27 cellular contexts compared by ENCODE assay signal in genomic region chr14:87351007-87351406, GRCh38.
"Had no signal": no experiment of that assay in that cellular context is flagged by ENCODE, and none has a peak within 500 bp of the region (broad histone marks: within the 10 kb centered on the region; RNA-seq: fewer than 3 reads in every experiment).

No MANE protein-coding gene starts in this region.

- H3K4me1 ChIP-seq: esophagus squamous epithelium, left ventricle myocardium inferior, right lobe of liver, testis, transverse colon had no signal

- H3K4me3 Mint-ChIP-seq: activated B cell treated with CpG ODN at 0.5 μM for 24 hours; activated CD8-positive, alpha-beta memory T cell treated with anti-CD3 and anti-CD28 coated beads, Interleukin-2, amount 10 ng/mL, durations not matched to agents 7 days and 5 days; activated CD8-positive, alpha-beta T cell treated with anti-CD3 and anti-CD28 coated beads, Interleukin-2, amount 10 ng/mL, durations not matched to agents 7 days and 5 days; activated naive CD4-positive, alpha-beta T cell treated with anti-CD3 and anti-CD28 coated beads, Interleukin-2, amount 50 U/mL, for 24 hours; activated naive CD8-positive, alpha-beta T cell treated with anti-CD3 and anti-CD28 coated beads, Interleukin-2, amount 50 U/mL, for 24 hours; central memory CD8-positive, alpha-beta T cell; dendritic cell treated with granulocyte-macrophage colony-stimulating factor and Interleukin-4, amounts not matched to agents 40 ng/mL and 50 ng/mL, for 4 days; nephron; T-helper 17 cell had no signal

- FAIRE-seq: bronchial epithelial cell, frontal cortex had no signal

- H3K36me3 ChIP-seq: esophagus squamous epithelium, left ventricle myocardium inferior, neutrophil, right lobe of liver, transverse colon had no signal

- ATAC-seq: activated CD8-positive, alpha-beta memory T cell treated with anti-CD3 and anti-CD28 coated beads, Interleukin-2, amount 10 ng/mL, durations not matched to agents 7 days and 5 days; activated CD8-positive, alpha-beta T cell treated with anti-CD3 and anti-CD28 coated beads, Interleukin-2, amount 10 ng/mL, durations not matched to agents 7 days and 5 days; activated naive CD8-positive, alpha-beta T cell treated with anti-CD3 and anti-CD28 coated beads, Interleukin-2, amount 50 U/mL, for 24 hours; right lobe of liver; stimulated activated naive CD8-positive, alpha-beta T cell treated with anti-CD3 and anti-CD28 coated beads, Interleukin-15, Interleukin-2, amounts not matched to agents 100 U/mL and 50 U/mL, for 24 hours; T-helper 17 cell had no signal

- DNase-seq: activated B cell treated with CpG ODN at 0.5 μM for 24 hours; activated CD8-positive, alpha-beta memory T cell treated with anti-CD3 and anti-CD28 coated beads, Interleukin-2, amount 10 ng/mL, durations not matched to agents 7 days and 5 days; activated CD8-positive, alpha-beta T cell treated with anti-CD3 and anti-CD28 coated beads, Interleukin-2, amount 10 ng/mL, durations not matched to agents 7 days and 5 days; activated naive CD8-positive, alpha-beta T cell treated with anti-CD3 and anti-CD28 coated beads, Interleukin-2, amount 50 U/mL, for 24 hours; activated T-cell treated with anti-CD3 and anti-CD28 coated beads, Interleukin-2, amount 50 U/mL, for 48 hours; amygdala; esophagus squamous epithelium; kidney glomerular epithelial cell; left ventricle myocardium inferior; right lobe of liver; stimulated activated CD4-positive, alpha-beta T cell treated with anti-CD3 and anti-CD28 coated beads, Interleukin-2, amount 100 ng/mL, for 48 hours; stimulated activated naive CD8-positive, alpha-beta T cell treated with anti-CD3 and anti-CD28 coated beads, Interleukin-15, Interleukin-2, amounts not matched to agents 100 U/mL and 50 U/mL, for 24 hours; T-helper 17 cell; T1000; testis; transverse colon had no signal

- H3K27me3 ChIP-seq: esophagus squamous epithelium, neutrophil, right lobe of liver, testis, transverse colon had no signal

- H3K27ac ChIP-seq: epithelial cell of prostate, esophagus squamous epithelium, left ventricle myocardium inferior, neutrophil, right lobe of liver, testis, transverse colon had no signal

- H3K36me3 Mint-ChIP-seq: activated CD8-positive, alpha-beta memory T cell treated with anti-CD3 and anti-CD28 coated beads, Interleukin-2, amount 10 ng/mL, durations not matched to agents 7 days and 5 days; activated naive CD4-positive, alpha-beta T cell treated with anti-CD3 and anti-CD28 coated beads, Interleukin-2, amount 50 U/mL, for 24 hours had no signal

- H3K4me1 Mint-ChIP-seq: activated B cell treated with CpG ODN at 0.5 μM for 24 hours; activated CD8-positive, alpha-beta memory T cell treated with anti-CD3 and anti-CD28 coated beads, Interleukin-2, amount 10 ng/mL, durations not matched to agents 7 days and 5 days; activated naive CD4-positive, alpha-beta T cell treated with anti-CD3 and anti-CD28 coated beads, Interleukin-2, amount 50 U/mL, for 24 hours; activated naive CD8-positive, alpha-beta T cell treated with anti-CD3 and anti-CD28 coated beads, Interleukin-2, amount 50 U/mL, for 24 hours; central memory CD8-positive, alpha-beta T cell; nephron; T-helper 17 cell had no signal

- H3K27me3 Mint-ChIP-seq: activated B cell treated with CpG ODN at 0.5 μM for 24 hours; activated CD8-positive, alpha-beta memory T cell treated with anti-CD3 and anti-CD28 coated beads, Interleukin-2, amount 10 ng/mL, durations not matched to agents 7 days and 5 days; activated naive CD4-positive, alpha-beta T cell treated with anti-CD3 and anti-CD28 coated beads, Interleukin-2, amount 50 U/mL, for 24 hours; activated naive CD8-positive, alpha-beta T cell treated with anti-CD3 and anti-CD28 coated beads, Interleukin-2, amount 50 U/mL, for 24 hours; central memory CD8-positive, alpha-beta T cell; dendritic cell treated with granulocyte-macrophage colony-stimulating factor and Interleukin-4, amounts not matched to agents 40 ng/mL and 50 ng/mL, for 4 days; progenitor cell of endocrine pancreas; T-helper 17 cell had no signal

- H3K9me3 ChIP-seq: esophagus squamous epithelium, neutrophil, right lobe of liver, testis, transverse colon had no signal

- H3K4me3 ChIP-seq: esophagus squamous epithelium, left ventricle myocardium inferior, lung, right lobe of liver, testis, transverse colon had no signal

- H3K27ac Mint-ChIP-seq: activated B cell treated with CpG ODN at 0.5 μM for 24 hours; activated CD8-positive, alpha-beta memory T cell treated with anti-CD3 and anti-CD28 coated beads, Interleukin-2, amount 10 ng/mL, durations not matched to agents 7 days and 5 days; activated CD8-positive, alpha-beta T cell treated with anti-CD3 and anti-CD28 coated beads, Interleukin-2, amount 10 ng/mL, durations not matched to agents 7 days and 5 days; activated naive CD4-positive, alpha-beta T cell treated with anti-CD3 and anti-CD28 coated beads, Interleukin-2, amount 50 U/mL, for 24 hours; activated naive CD8-positive, alpha-beta T cell treated with anti-CD3 and anti-CD28 coated beads, Interleukin-2, amount 50 U/mL, for 24 hours; activated T-helper 2 cell treated with anti-CD3 and anti-CD28 coated beads, Interferon-gamma antibody, Interleukin-2, Interleukin-4, amounts not matched to agents 10 μg/mL and 5 μg/mL and 100 μg/mL, durations not matched to agents 14 hours and 24 hours and 36 hours; dendritic cell treated with granulocyte-macrophage colony-stimulating factor and Interleukin-4, amounts not matched to agents 40 ng/mL and 50 ng/mL, for 4 days; nephron; progenitor cell of endocrine pancreas; T-helper 17 cell had no signal
